Comparison of ENCODE assay signal across 10 cellular contexts in the genomic region with DNA sequence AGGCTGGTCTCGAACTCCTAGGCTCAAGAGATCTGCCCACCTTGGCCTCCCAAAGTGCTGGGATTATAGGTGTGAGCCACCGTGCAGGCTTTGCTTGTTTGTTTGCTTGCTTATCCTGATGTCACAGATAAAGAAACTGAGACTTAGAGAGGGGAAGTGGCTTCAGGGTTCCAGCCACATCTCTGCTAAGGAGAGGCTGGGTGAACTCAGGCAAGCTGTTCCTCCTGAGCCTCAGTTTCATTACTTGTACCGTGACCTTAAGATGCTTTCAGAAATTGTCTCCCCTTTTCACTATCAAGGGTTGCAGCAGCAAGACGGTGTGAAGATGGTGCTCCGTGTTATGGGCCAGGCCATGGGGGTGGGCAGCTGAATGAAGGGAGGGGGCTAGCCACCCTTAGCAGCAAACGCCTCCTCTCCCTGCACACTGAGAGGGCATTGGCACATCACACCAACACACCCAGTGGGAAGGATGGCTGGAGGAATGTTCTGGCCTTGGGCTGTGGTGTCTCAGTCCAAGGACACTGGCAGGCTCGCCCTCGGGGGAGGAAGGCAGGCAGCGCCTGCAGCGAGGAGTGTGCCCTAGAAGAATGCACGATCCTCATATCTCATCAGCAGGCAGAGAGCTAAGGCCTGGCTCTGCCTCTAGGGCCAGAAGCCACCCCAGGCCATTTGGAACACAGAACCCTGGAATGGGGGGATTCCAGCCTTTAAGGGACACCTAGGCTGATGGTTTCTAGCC. TPM values are rescaled to one million over a fixed set of nuclear protein-coding genes. Genes with fewer than 3 reads are reported as not detected.
DNase-seq lines count a peak whose midpoint lies in the region; ATAC-seq and TF ChIP-seq lines count a peak whose summit lies in the region.
"Had no signal": no experiment of that assay in that cellular context is flagged by ENCODE, and none has a peak within 500 bp of the region (broad histone marks: within the 10 kb centered on the region; RNA-seq: fewer than 3 reads in every experiment).

No MANE protein-coding gene starts in this region.

- TF ChIP-seq CTCF in CD8-positive, alpha-beta T cell (IDR thresholded peaks at IDR 0.05): no peak

- no peak overlapping the region for H3K27ac Mint-ChIP-seq in CD8-positive, alpha-beta T cell

- no peak overlapping the region for H3K4me3 Mint-ChIP-seq in CD8-positive, alpha-beta T cell

- CTCF ChIA-PET in CD8-positive, alpha-beta T cell (lab: Charles Lee): interaction anchor here (1.0 kb wide), 1 partner anchor 92 kb away, joined by 3 read pairs; no protein-coding TSS in a partner anchor

- H3K4me3 ChIP-seq in H7 (ENCODE audit: insufficient read depth, low read depth, low read length): no peak overlapping the region
- H3K4me3 ChIP-seq in CD8-positive, alpha-beta T cell (ENCODE audit: low read depth, low read length): no peak overlapping the region
- H3K4me3 ChIP-seq: spleen had no signal

- H3K9me3 Mint-ChIP-seq in CD8-positive, alpha-beta T cell: no peaks in the 10 kb centered on the region

- no peaks in the 10 kb centered on the region for H3K27me3 ChIP-seq in H7 (ENCODE audit: control insufficient read depth, insufficient read depth, low read length)
- H3K27me3 ChIP-seq in CD8-positive, alpha-beta T cell (ENCODE audit: insufficient read depth, low read length): no peaks in the 10 kb centered on the region
- H3K27me3 ChIP-seq: spleen had no signal

- H3K27ac ChIP-seq in CD8-positive, alpha-beta T cell (ENCODE audit: low read depth, low read length): no peak overlapping the region

- peaks cover 13% of the 10 kb centered on the region for H3K36me3 ChIP-seq in H7 (replicated peaks; ENCODE audit: control insufficient read depth, insufficient read depth, low read length)
- H3K36me3 ChIP-seq in CD8-positive, alpha-beta T cell (ENCODE audit: insufficient read depth, low read length): no peaks in the 10 kb centered on the region

- H3K4me1 ChIP-seq in CD8-positive, alpha-beta T cell (ENCODE audit: insufficient read depth, low read length): no peaks in the 10 kb centered on the region

- no peaks in the 10 kb centered on the region for H3K9me3 ChIP-seq in CD8-positive, alpha-beta T cell (ENCODE audit: low read length)
- H3K9me3 ChIP-seq: spleen had no signal

- H3K4me1 Mint-ChIP-seq in CD8-positive, alpha-beta T cell (ENCODE audit: low read depth): no peaks in the 10 kb centered on the region

- DNase-seq in left colon (peak in 1 of 2 donors; percentile 16), H7 (no peak), SIG-M5 treated with dmso at 0.1 percent for 504 hours (lab: John Stamatoyannopoulos, UW; ENCODE audit: unreplicated experiment) (no peak)
- no peak for DNase-seq in CD8-positive, alpha-beta T cell
- DNase-seq in activated CD8-positive, alpha-beta memory T cell treated with anti-CD3 and anti-CD28 coated beads for 24 hours: no peak
- DNase-seq: KBM-7, spleen had no signal

- ATAC-seq in GM18520 (IDR thresholded peaks at IDR 0.05; ENCODE audit: unreplicated experiment) (peak; percentile 58), GM21529 (IDR thresholded peaks at IDR 0.05; ENCODE audit: unreplicated experiment) (peak; percentile 92), HG03571 (IDR thresholded peaks at IDR 0.05; ENCODE audit: unreplicated experiment) (peak; percentile 85), left colon (peak; percentile 54)
- no peak for ATAC-seq in CD8-positive, alpha-beta T cell

- H3K36me3 Mint-ChIP-seq in CD8-positive, alpha-beta T cell: no peaks in the 10 kb centered on the region

- POLR2A ChIA-PET in CD8-positive, alpha-beta T cell (lab: Charles Lee): no interaction called here

- intact Hi-C loops in left colon (cut with DNase I, micrococcal nuclease): no loop called here
- intact Hi-C loops in CD8-positive, alpha-beta T cell (cut with DNase I, micrococcal nuclease): no loop called here

- H3K27me3 Mint-ChIP-seq in CD8-positive, alpha-beta T cell (ENCODE audit: low read depth): no peaks in the 10 kb centered on the region

RNA-seq across cellular contexts. Expression of a gene that starts 48.2 kb away (rescaled TPM):
- total RNA-seq in left colon: 10 to 100 TPM; 25.2 to 27.7 TPM
- 0.31 and 0.44 TPM in 2 replicates for total RNA-seq in H7 (2014; rRNA removed; shearing (Covaris generic))
- total RNA-seq in CD8-positive, alpha-beta T cell: not detected
- total RNA-seq: spleen had no signal

RNA-seq across cellular contexts. Expression of a gene that starts 54.1 kb away (rescaled TPM):
- total RNA-seq in left colon: 1 to 10 TPM; 6.3 to 6.8 TPM
- total RNA-seq in H7 (2014; rRNA removed; shearing (Covaris generic)): 36.7 and 44.3 TPM in 2 replicates
- total RNA-seq in CD8-positive, alpha-beta T cell: 10 to 100 TPM; 12.2 to 13.1 TPM

Comparison
In these comparisons a context has a peak if more than half of its experiments do, and no peak if none do; other contexts are left out.
1. RNA of a gene that starts 48.2 kb away (total RNA-seq): 25.2 to 27.7 TPM in left colon; 0.31 to 0.44 TPM in H7 and not detected in CD8-positive, alpha-beta T cell; every median in the first group is over 10 times any median in the second.